Comparison of ENCODE assay signal across 8 cellular contexts in the genomic region with DNA sequence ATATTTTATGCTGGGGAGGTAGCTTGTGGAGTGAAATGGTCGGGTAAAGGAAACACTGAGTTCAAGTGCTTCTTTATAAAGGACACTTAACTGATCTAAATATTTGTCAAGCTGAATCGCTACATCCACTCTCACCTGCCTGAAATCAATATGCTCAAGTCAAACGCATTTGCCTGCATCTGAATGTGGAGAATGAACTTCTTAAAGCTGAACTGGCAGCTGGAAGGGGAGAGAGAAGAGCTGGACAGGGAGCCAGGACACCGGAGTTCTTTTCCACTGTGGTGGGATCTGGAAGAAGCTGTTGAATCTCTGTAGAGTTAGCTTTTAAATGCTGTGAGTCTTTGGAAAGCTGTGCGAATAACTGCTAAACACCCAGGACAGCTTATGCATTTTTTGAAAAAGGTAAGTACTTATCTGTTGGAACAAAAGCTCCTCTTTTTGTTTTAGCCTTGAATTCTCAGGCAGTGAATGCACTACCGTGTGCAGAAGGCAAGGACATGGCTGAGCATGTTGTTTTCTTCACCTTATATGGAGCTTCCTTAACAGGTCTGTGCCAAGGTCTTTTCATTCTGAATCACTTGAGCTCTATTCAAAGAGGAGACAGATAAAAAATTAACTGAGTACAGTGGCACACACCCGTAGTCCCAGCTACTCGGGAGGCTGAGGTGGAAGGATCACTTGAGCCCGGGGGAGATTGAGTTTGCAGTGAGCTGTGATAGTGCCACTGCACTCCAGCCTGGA.
DNase-seq lines count a peak whose midpoint lies in the region; ATAC-seq and TF ChIP-seq lines count a peak whose summit lies in the region.

No MANE protein-coding gene starts in this region.

- TF ChIP-seq CTCF in breast epithelium (IDR thresholded peaks at IDR 0.05) (no peak), endodermal cell (conservative IDR thresholded peaks at IDR 0.05) (no peak)

- H3K27me3 Mint-ChIP-seq in endodermal cell (ENCODE audit: insufficient read depth), result peaks cover 3% of the 10 kb centered on the region

- H3K4me1 ChIP-seq in breast epithelium (no peaks in the 10 kb centered on the region), rectal smooth muscle tissue (ENCODE audit: control insufficient read depth, insufficient read depth, low read length) (peaks cover 11% of the 10 kb centered on the region), endodermal cell (ENCODE audit: control insufficient read depth, insufficient read depth, low read length) (peaks cover 24% of the 10 kb centered on the region)

- intact Hi-C loops in breast epithelium (cut with DNase I; ENCODE audit: low total_unique reads), result no loop called here

- H3K36me3 Mint-ChIP-seq in endodermal cell (ENCODE audit: low read depth), result no peaks in the 10 kb centered on the region

- no peak overlapping the region for H3K27ac Mint-ChIP-seq in endodermal cell

- peak overlapping the region in 2 of 3 donors; percentile 15 to 29 for H3K4me3 ChIP-seq in breast epithelium
- H3K4me3 ChIP-seq in rectal smooth muscle tissue (ENCODE audit: low read length), result no peak overlapping the region
- no peak overlapping the region for H3K4me3 ChIP-seq in endodermal cell (ENCODE audit: low read length)

- H3K27me3 ChIP-seq in breast epithelium, result no peaks in the 10 kb centered on the region
- no peaks in the 10 kb centered on the region for H3K27me3 ChIP-seq in rectal smooth muscle tissue (ENCODE audit: control insufficient read depth, insufficient read depth, low read length)
- no peaks in the 10 kb centered on the region for H3K27me3 ChIP-seq in endodermal cell (ENCODE audit: control insufficient read depth, insufficient read depth, low read length, poor library complexity, severe bottlenecking)

- H3K9ac ChIP-seq in rectal smooth muscle tissue (ENCODE audit: low read length) (no peak overlapping the region), endodermal cell (ENCODE audit: extremely low read depth, low read length, poor library complexity, severe bottlenecking) (no peak overlapping the region)

- H3K9me3 ChIP-seq in breast epithelium (no peaks in the 10 kb centered on the region), endodermal cell (ENCODE audit: control insufficient read depth, low read length) (no peaks in the 10 kb centered on the region)

- ATAC-seq in GM18870 (IDR thresholded peaks at IDR 0.05; ENCODE audit: unreplicated experiment) (peak; percentile 57), HG02884 (IDR thresholded peaks at IDR 0.05; ENCODE audit: unreplicated experiment) (no peak)

- peaks cover 40% of the 10 kb centered on the region for H3K4me1 Mint-ChIP-seq in endodermal cell

- WGBS in endodermal cell (ENCODE audit: insufficient coverage in 1 of 2, insufficient read length in 1 of 2), 2 experiments, result 88 to 93% methylated on average over 6 to 9 of the region's 9 CpGs

- TF ChIP-seq POLR2A in breast epithelium (IDR thresholded peaks at IDR 0.05), result no peak

- no peaks in the 10 kb centered on the region for H3K9me3 Mint-ChIP-seq in endodermal cell

- peak; percentile 79 for DNase-seq in M059J (ENCODE audit: low read depth)
- DNase-seq in breast epithelium (ENCODE audit: low spot score in 2 of 2), result no peak
- no peak for DNase-seq in AG08395 (ENCODE audit: low spot score)
- DNase-seq in endodermal cell, result no peak
- no peak for DNase-seq in superior temporal gyrus (ENCODE audit: extremely low spot score)

- H3K36me3 ChIP-seq in breast epithelium, result no peaks in the 10 kb centered on the region
- no peaks in the 10 kb centered on the region for H3K36me3 ChIP-seq in rectal smooth muscle tissue (ENCODE audit: control insufficient read depth, insufficient read depth, low read length)
- H3K36me3 ChIP-seq in endodermal cell (ENCODE audit: control insufficient read depth, insufficient read depth, low read length), result no peaks in the 10 kb centered on the region

- no peak overlapping the region for H3K4me3 Mint-ChIP-seq in endodermal cell

- peak overlapping the region; percentile 73 to 84 for H3K27ac ChIP-seq in breast epithelium
- H3K27ac ChIP-seq in rectal smooth muscle tissue (ENCODE audit: low read depth, low read length), result peak overlapping the region; percentile 54
- H3K27ac ChIP-seq in endodermal cell (ENCODE audit: low read depth, low read length), result no peak overlapping the region

Comparison
In these comparisons a context has a peak if more than half of its experiments do, and no peak if none do; other contexts are left out.
1. H3K4me3 ChIP-seq: peak in breast epithelium (2 of 3); none in rectal smooth muscle tissue (single experiment) and endodermal cell (single experiment).